ENCODE assay signal across 14 cellular contexts in the genomic region with DNA sequence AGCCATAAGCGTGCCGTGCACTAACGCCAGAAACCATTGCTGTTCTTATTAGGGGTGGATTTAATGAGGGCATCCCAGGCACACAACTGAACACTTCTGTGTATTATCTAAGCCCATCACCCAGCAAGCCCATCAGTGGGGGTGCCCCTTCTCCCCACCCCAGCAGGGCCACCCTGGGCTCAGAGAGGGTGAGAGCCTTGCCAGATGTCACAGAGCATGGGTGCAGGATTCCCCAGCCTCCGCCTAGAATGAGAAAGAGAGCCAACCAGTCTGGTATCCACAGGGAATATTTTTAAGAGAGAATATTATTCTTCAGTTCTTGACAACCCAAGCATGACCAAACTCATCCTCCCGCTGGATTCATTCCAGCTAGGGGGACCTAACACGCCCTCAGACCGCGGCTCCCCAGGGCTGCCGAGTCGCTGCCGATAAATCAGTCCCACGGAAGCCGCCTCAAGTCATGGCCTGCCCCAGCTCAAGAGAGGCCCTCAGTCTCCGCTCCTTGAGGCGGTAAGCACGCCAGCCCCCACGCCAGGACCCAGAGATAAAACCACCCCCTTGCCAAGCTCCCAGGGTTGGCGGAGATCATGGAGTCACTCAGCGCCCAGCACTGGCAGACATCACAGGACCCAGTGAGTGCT. TPM values are rescaled to one million over a fixed set of nuclear protein-coding genes. Genes with fewer than 3 reads are reported as not detected.
A peak's percentile ranks its signal among the peaks of the same experiment; 100 is the strongest.
DNase-seq lines count a peak whose midpoint lies in the region; ATAC-seq and TF ChIP-seq lines count a peak whose summit lies in the region.
"Had no signal": no experiment of that assay in that cellular context is flagged by ENCODE, and none has a peak within 500 bp of the region (broad histone marks: within the 10 kb centered on the region; RNA-seq: fewer than 3 reads in every experiment).

No MANE protein-coding gene starts in this region.

- no peak overlapping the region for H3K27ac Mint-ChIP-seq in endodermal cell
- H3K27ac Mint-ChIP-seq: CD4-positive, CD25-positive, alpha-beta regulatory T cell had no signal

- H3K4me1 Mint-ChIP-seq in endodermal cell, result peaks cover 15% of the 10 kb centered on the region
- H3K4me1 Mint-ChIP-seq: CD4-positive, CD25-positive, alpha-beta regulatory T cell had no signal

- H3K27me3 Mint-ChIP-seq in endodermal cell (ENCODE audit: insufficient read depth), result peaks cover 5% of the 10 kb centered on the region

- H3K4me3 ChIP-seq in endodermal cell (ENCODE audit: low read length) (no peak overlapping the region), osteoblast (ENCODE audit: insufficient read depth, low read length) (no peak overlapping the region)
- H3K4me3 ChIP-seq: HAP-1, heart left ventricle had no signal

- H3K9me3 Mint-ChIP-seq in endodermal cell, result no peaks in the 10 kb centered on the region

- peaks cover 10% of the 10 kb centered on the region for H3K36me3 Mint-ChIP-seq in endodermal cell (ENCODE audit: low read depth)
- H3K36me3 Mint-ChIP-seq: CD4-positive, CD25-positive, alpha-beta regulatory T cell had no signal

- peaks cover 4% of the 10 kb centered on the region for H3K4me1 ChIP-seq in endodermal cell (ENCODE audit: control insufficient read depth, insufficient read depth, low read length)
- peaks cover 11% of the 10 kb centered on the region for H3K4me1 ChIP-seq in osteoblast (ENCODE audit: insufficient read depth, low read length)

- DNase-seq in DMS79 (lab: John Stamatoyannopoulos, UW) (peak; percentile 18), NCI-H446 (lab: John Stamatoyannopoulos, UW) (peak; percentile 87 to 89), endodermal cell (no peak), osteoblast (ENCODE audit: insufficient read length, low spot score, missing footprints) (peak; percentile 88), substantia nigra (lab: John Stamatoyannopoulos, UW) (no peak), NK-92 (lab: John Stamatoyannopoulos, UW; ENCODE audit: unreplicated experiment) (no peak), iPS-NIHi7 (ENCODE audit: extremely low spot score) (no peak)
- DNase-seq: CD4-positive, CD25-positive, alpha-beta regulatory T cell; mesendoderm; retina had no signal

- 96 to 100% methylated on average over 5 to 19 of the region's 19 CpGs for WGBS in endodermal cell (ENCODE audit: insufficient coverage in 1 of 2, insufficient read length in 1 of 2), 2 experiments

- no peak for ATAC-seq in GM18511 (IDR thresholded peaks at IDR 0.05; ENCODE audit: unreplicated experiment)
- ATAC-seq: SK-N-SH treated with all-trans-retinoic acid at 6 μM for 48 hours had no signal

- no peak overlapping the region for H3K4me3 Mint-ChIP-seq in endodermal cell
- H3K4me3 Mint-ChIP-seq: CD4-positive, CD25-positive, alpha-beta regulatory T cell had no signal

- H2AFZ ChIP-seq in osteoblast (ENCODE audit: low read length), result no peak overlapping the region

- no peaks in the 10 kb centered on the region for H3K27me3 ChIP-seq in endodermal cell (ENCODE audit: control insufficient read depth, insufficient read depth, low read length, poor library complexity, severe bottlenecking)
- peaks cover 1% of the 10 kb centered on the region for H3K27me3 ChIP-seq in osteoblast (ENCODE audit: insufficient read depth, low read length)
- H3K27me3 ChIP-seq: heart left ventricle had no signal

- TF ChIP-seq CTCF in endodermal cell (conservative IDR thresholded peaks at IDR 0.05) (no peak), osteoblast (IDR thresholded peaks at IDR 0.05; ENCODE audit: extremely low read depth, low read depth, low read length) (no peak)

- no peak overlapping the region for H3K9ac ChIP-seq in endodermal cell (ENCODE audit: extremely low read depth, low read length, poor library complexity, severe bottlenecking)

- H3K36me3 ChIP-seq in endodermal cell (ENCODE audit: control insufficient read depth, insufficient read depth, low read length) (no peaks in the 10 kb centered on the region), osteoblast (ENCODE audit: insufficient read depth, low read length) (no peaks in the 10 kb centered on the region)
- H3K36me3 ChIP-seq: HAP-1 had no signal

- H4K20me1 ChIP-seq in osteoblast (ENCODE audit: insufficient read depth, low read length), result no peaks in the 10 kb centered on the region

- H3K9me3 ChIP-seq in endodermal cell (ENCODE audit: control insufficient read depth, low read length) (no peaks in the 10 kb centered on the region), osteoblast (ENCODE audit: low read depth, low read length) (no peaks in the 10 kb centered on the region)
- H3K9me3 ChIP-seq: HAP-1, heart left ventricle had no signal

- H3K4me2 ChIP-seq in osteoblast (ENCODE audit: insufficient read depth, low read length), result no peak overlapping the region

- peak overlapping the region; percentile 27 for H3K27ac ChIP-seq in endodermal cell (ENCODE audit: low read depth, low read length)
- no peak overlapping the region for H3K27ac ChIP-seq in osteoblast (ENCODE audit: low read depth, low read length)
- no peak overlapping the region for H3K27ac ChIP-seq in substantia nigra (ENCODE audit: low read depth, low read length, poor library complexity, severe bottlenecking)

- H3K79me2 ChIP-seq in osteoblast (ENCODE audit: insufficient read depth, low read length), result no peaks in the 10 kb centered on the region

RNA-seq across cellular contexts. Expression of a gene that starts 47.2 kb away (rescaled TPM):
- total RNA-seq in endodermal cell, result 10 to 100 TPM in 1 of 2 donors, 1 to 10 TPM in 1; 4.4 to 17.8 TPM
- polyA plus RNA-seq in endodermal cell (2013, experiment 1 of 2), result 41.5 TPM
- 44.1 TPM for polyA plus RNA-seq in endodermal cell (2013, experiment 2 of 2)
- total RNA-seq in osteoblast, result 4.7 and 6.2 TPM in 2 replicates

Comparison
In these comparisons a context has a peak if more than half of its experiments do, and no peak if none do; other contexts are left out.
1. DNase-seq: peak in DMS79 (single experiment), NCI-H446 (2 of 2) and osteoblast (single experiment); none in endodermal cell (single experiment), substantia nigra (0 of 49), NK-92 (single experiment) and iPS-NIHi7 (single experiment).